ENCODE assay signal across 20 cellular contexts in the genomic region with DNA sequence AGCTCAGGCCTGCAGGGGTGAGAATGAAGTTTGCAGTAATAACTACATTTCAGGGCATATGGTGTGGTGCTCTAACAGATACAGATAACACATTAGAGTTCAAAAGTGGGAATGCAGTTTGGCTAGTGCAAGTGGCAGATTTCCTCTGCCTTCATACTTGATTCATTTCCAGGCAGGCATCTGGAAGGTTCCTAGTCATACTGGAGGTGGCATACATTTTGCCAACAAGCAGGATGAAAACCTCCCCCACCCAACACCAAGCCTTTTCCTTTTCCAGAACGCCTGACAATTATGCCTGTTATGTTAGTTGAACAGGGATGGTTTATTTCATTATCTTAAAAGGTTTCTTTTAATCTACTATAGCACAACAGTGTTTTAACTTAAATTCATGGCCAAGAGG. TPM values are rescaled to one million over a fixed set of nuclear protein-coding genes. Genes with fewer than 3 reads are reported as not detected.
A peak's percentile ranks its signal among the peaks of the same experiment; 100 is the strongest.
DNase-seq lines count a peak whose midpoint lies in the region; ATAC-seq and TF ChIP-seq lines count a peak whose summit lies in the region.
"Had no signal": no experiment of that assay in that cellular context is flagged by ENCODE, and none has a peak within 500 bp of the region (broad histone marks: within the 10 kb centered on the region; RNA-seq: fewer than 3 reads in every experiment).

No MANE protein-coding gene starts in this region.

- TF ChIP-seq EP300 in sigmoid colon (IDR thresholded peaks at IDR 0.05) = no peak

- intact Hi-C loops in sigmoid colon (cut with DNase I) = no loop called here

- H3K36me3 Mint-ChIP-seq in T-helper 17 cell (ENCODE audit: low read depth) = peaks cover 2% of the 10 kb centered on the region

- no peaks in the 10 kb centered on the region for H3K27me3 Mint-ChIP-seq in T-helper 17 cell

- TF ChIP-seq CTCF in AG10803 (conservative IDR thresholded peaks at IDR 0.05; ENCODE audit: low read length) (no peak), sigmoid colon (IDR thresholded peaks at IDR 0.05) (no peak)

- DNase-seq in AG10803 (ENCODE audit: low read depth) (peak; percentile 47), T-helper 17 cell (no peak), epithelial cell of prostate (ENCODE audit: low read depth, low spot score) (no peak), occipital lobe (lab: John Stamatoyannopoulos, UW) (peak; percentile 15), amniotic stem cell (lab: John Stamatoyannopoulos, UW) (no peak), SIG-M5 treated with dmso at 0.1 percent for 504 hours (lab: John Stamatoyannopoulos, UW; ENCODE audit: unreplicated experiment) (no peak), sigmoid colon (no peak), SW 1271 (lab: John Stamatoyannopoulos, UW) (no peak)
- DNase-seq: AML-193; Caco-2; DMS53; H7; NCI-H187; NCI-H446; NCI-H69; NK-92 treated with Interleukin-12 subunit alpha and Interleukin-12 subunit beta, amount 100 ng/mL, for 24 hours; SHP77 treated with DMSO at 0.1 percent for 48 hours had no signal

- H3K27ac Mint-ChIP-seq in T-helper 17 cell = no peak overlapping the region

- no peak for ATAC-seq in T-helper 17 cell
- ATAC-seq: A549 had no signal

- H3K27ac ChIP-seq in epithelial cell of prostate (peak overlapping the region; percentile 65), sigmoid colon (peak overlapping the region in 2 of 4 donors; percentile 8 to 24)
- H3K27ac ChIP-seq: A549 had no signal

- TF ChIP-seq POLR2A in sigmoid colon (IDR thresholded peaks at IDR 0.05) = no peak

- H3K9me3 ChIP-seq in T-helper 17 cell (ENCODE audit: control insufficient read depth, low read length, poor library complexity, severe bottlenecking) = no peaks in the 10 kb centered on the region
- no peaks in the 10 kb centered on the region for H3K9me3 ChIP-seq in sigmoid colon
- H3K9me3 ChIP-seq: A549, Caco-2 had no signal

- WGBS in sigmoid colon, 2 donors = 90 to 97% methylated on average over 1 of the region's 1 CpG

- peaks cover 0 to 37% (median 15%) of the 10 kb centered on the region in 4 donors for H3K4me1 ChIP-seq in sigmoid colon

- H3K4me3 ChIP-seq in AG10803 (ENCODE audit: low read length) = no peak overlapping the region
- H3K4me3 ChIP-seq in sigmoid colon = no peak overlapping the region
- H3K4me3 ChIP-seq: A549 had no signal

- H3K4me3 Mint-ChIP-seq in T-helper 17 cell = peak overlapping the region; percentile 28

- H3K4me1 Mint-ChIP-seq in T-helper 17 cell = no peaks in the 10 kb centered on the region

- H3K36me3 ChIP-seq in sigmoid colon = peaks cover 3 to 93% (median 24%) of the 10 kb centered on the region in 4 donors

- no peaks in the 10 kb centered on the region for H3K27me3 ChIP-seq in sigmoid colon

RNA-seq across cellular contexts. Expression of a gene that starts 24.3 kb away (rescaled TPM):
- total RNA-seq in T-helper 17 cell (10 to 100 TPM; 41.2 to 48.1 TPM), occipital lobe (42.3 TPM), sigmoid colon (100 to 1,000 TPM in 2 of 4 donors, 10 to 100 TPM in 2; 58.6 to 114 (median 97.7) TPM)
- 100 to 1,000 TPM in 2 of 3 donors, 10 to 100 TPM in 1; 68.5 to 148 (median 138) TPM for polyA plus RNA-seq in sigmoid colon

RNA-seq across cellular contexts. Expression of a gene that starts 30.4 kb away (rescaled TPM):
- total RNA-seq in T-helper 17 cell = 1 to 10 TPM; 5.1 to 5.2 TPM
- total RNA-seq in occipital lobe = 49.0 TPM
- 10 to 100 TPM in 1 of 4 donors, 1 to 10 TPM in 3; 1.6 to 11.4 (median 5.5) TPM for total RNA-seq in sigmoid colon
- polyA plus RNA-seq in sigmoid colon = 10 to 100 TPM in 1 of 3 donors, 1 to 10 TPM in 1, under 1 TPM in 1; 0.60 to 59.2 (median 5.7) TPM

RNA-seq across cellular contexts. Expression of a gene that starts 45.4 kb away (rescaled TPM):
- total RNA-seq in T-helper 17 cell (10 to 100 TPM; 23.4 to 34.4 TPM), occipital lobe (128 TPM), sigmoid colon (10 to 100 TPM; 24.7 to 49.0 (median 38.5) TPM)
- 10 to 100 TPM in 2 of 3 donors, 1 to 10 TPM in 1; 4.2 to 58.5 (median 14.6) TPM for polyA plus RNA-seq in sigmoid colon

RNA-seq across cellular contexts. Expression of a gene that starts 50.1 kb away (rescaled TPM):
- total RNA-seq in T-helper 17 cell (10 to 100 TPM; 34.2 to 39.1 TPM), occipital lobe (25.3 TPM), sigmoid colon (10 to 100 TPM; 15.2 to 32.9 (median 24.4) TPM)
- polyA plus RNA-seq in sigmoid colon = 10 to 100 TPM in 1 of 3 donors, 1 to 10 TPM in 2; 8.4 to 14.1 (median 9.9) TPM

RNA-seq across cellular contexts. Expression of a gene that starts 51.5 kb away (rescaled TPM):
- not detected for total RNA-seq in T-helper 17 cell
- 0.31 TPM for total RNA-seq in occipital lobe
- not detected for total RNA-seq in sigmoid colon
- polyA plus RNA-seq in sigmoid colon = under 1 TPM in 2 of 3 donors, not detected in 1; 0.12 to 0.60 TPM
- total RNA-seq: Caco-2, LHCN-M2, OCI-LY7 had no signal

Comparison
In these comparisons a context has a peak if more than half of its experiments do, and no peak if none do; other contexts are left out.
1. DNase-seq: peak in AG10803 (single experiment) and occipital lobe (single experiment); none in T-helper 17 cell (0 of 3), epithelial cell of prostate (single experiment), amniotic stem cell (single experiment), SIG-M5 treated with dmso at 0.1 percent for 504 hours (single experiment), sigmoid colon (single experiment) and SW 1271 (0 of 2).